In genomic region chr16:84406006-84406963, GRCh38 we compare ENCODE assay signal across 1 cellular context.
TF ChIP-seq lines count a peak whose summit lies in the region.

No MANE protein-coding gene starts in this region.

TF ChIP-seq in HepG2, 621 proteins besides CTCF, POLR2A, EP300 and RAD21 (continued from another document):
- TF ChIP-seq PRDM15 (CRISPR knock-in tag; IDR thresholded peaks at IDR 0.05) (no peak), NFE2L2 (IDR thresholded peaks at IDR 0.05; ENCODE audit: low read length) (no peak)
